In genomic region chr12:49400304-49400703, GRCh38 we compare ENCODE assay signal across 2 cellular contexts.
TF ChIP-seq lines count a peak whose summit lies in the region.

No MANE protein-coding gene starts in this region.

TF ChIP-seq in HepG2, 621 proteins besides CTCF, POLR2A, EP300 and RAD21:
- TF ChIP-seq NFRKB (IDR thresholded peaks at IDR 0.05) (no peak), ZNF275 (CRISPR knock-in tag; IDR thresholded peaks at IDR 0.05; ENCODE audit: borderline replicate concordance) (no peak), MAFK (conservative IDR thresholded peaks at IDR 0.05 in 1 of 2, IDR thresholded peaks at IDR 0.05 in 1 of 2; ENCODE audit: low read length in 2 of 2) (peak in 1 of 2 experiments; percentile 17; a peak in 1 of 4 replicates), MAFF (IDR thresholded peaks at IDR 0.05; ENCODE audit: low read depth, low read length) (0 out of 2 replicates have a peak, but pooled peaks have one; percentile 24)

TF ChIP-seq in K562, 482 proteins besides CTCF, POLR2A, EP300 and RAD21 (continues in another document):
- no peak for TF ChIP-seq ZNF586 (CRISPR knock-in tag; conservative IDR thresholded peaks at IDR 0.05)
- TF ChIP-seq HDAC2 (IDR thresholded peaks at IDR 0.05): peak; percentile 95
- TF ChIP-seq KLF1 (tag; IDR thresholded peaks at IDR 0.05): no peak
- TF ChIP-seq NKRF (IDR thresholded peaks at IDR 0.05; ENCODE audit: borderline replicate concordance): no peak
- no peak for TF ChIP-seq CGGBP1 (CRISPR knock-in tag; IDR thresholded peaks at IDR 0.05)
- no peak for TF ChIP-seq PRMT5 (CRISPR knock-in tag; IDR thresholded peaks at IDR 0.05)
- peak; percentile 65 for TF ChIP-seq MECOM (CRISPR knock-in tag; IDR thresholded peaks at IDR 0.05)
- TF ChIP-seq AFF4 (CRISPR knock-in tag; IDR thresholded peaks at IDR 0.05): no peak
- TF ChIP-seq ETV6 (IDR thresholded peaks at IDR 0.05; ENCODE audit: borderline replicate concordance in 1 of 2, low read depth in 2 of 2, low read length in 1 of 2): no peak
- TF ChIP-seq ETV6 (CRISPR knock-in tag; IDR thresholded peaks at IDR 0.05; ENCODE audit: borderline replicate concordance): no peak
- no peak for TF ChIP-seq ZNF75A (CRISPR knock-in tag; IDR thresholded peaks at IDR 0.05)
- TF ChIP-seq RAD51 (IDR thresholded peaks at IDR 0.05; ENCODE audit: borderline replicate concordance, low read depth): no peak
- TF ChIP-seq DEAF1 (CRISPR knock-in tag; IDR thresholded peaks at IDR 0.05): no peak
- TF ChIP-seq RBBP5 (IDR thresholded peaks at IDR 0.05; ENCODE audit: borderline replicate concordance, insufficient read depth, low read length, poor library complexity, severe bottlenecking): no peak
- TF ChIP-seq CBFA2T2 (conservative IDR thresholded peaks at IDR 0.05): no peak
- TF ChIP-seq ZNF655 (CRISPR knock-in tag; IDR thresholded peaks at IDR 0.05): no peak
- TF ChIP-seq CHD7 (IDR thresholded peaks at IDR 0.05; ENCODE audit: low read depth, low read length): no peak
- TF ChIP-seq PHB (CRISPR knock-in tag; IDR thresholded peaks at IDR 0.05): no peak
- TF ChIP-seq E2F1 (CRISPR knock-in tag; IDR thresholded peaks at IDR 0.05): no peak
- no peak for TF ChIP-seq TEAD4 (IDR thresholded peaks at IDR 0.05; ENCODE audit: low read length)
- no peak for TF ChIP-seq TEAD4 (CRISPR knock-in tag; IDR thresholded peaks at IDR 0.05; ENCODE audit: borderline replicate concordance)
- TF ChIP-seq TGIF2 (CRISPR knock-in tag; IDR thresholded peaks at IDR 0.05): no peak
